8 cellular contexts compared by ENCODE assay signal in genomic region chr10:91409869-91410637, GRCh38. TPM values are rescaled to one million over a fixed set of nuclear protein-coding genes. Genes with fewer than 3 reads are reported as not detected.
DNase-seq lines count a peak whose midpoint lies in the region; ATAC-seq and TF ChIP-seq lines count a peak whose summit lies in the region.

Gene HECTD2 (plus strand): TSS chr10:91410344. CDS start chr10:91410439, 95 bp downstream.

- H3K27ac ChIP-seq in angular gyrus (ENCODE audit: low read depth, low read length) (peak within 1 kb of the TSS; percentile 94), aorta (ENCODE audit: low read depth in 1 of 2, low read length in 2 of 2) (peak within 1 kb of the TSS; percentile 98)

- peak; percentile 89 for DNase-seq in GM10266 (ENCODE audit: extremely low spot score)
- peak; percentile 45 for DNase-seq in GOT3 (lab: John Stamatoyannopoulos, UW)
- DNase-seq in LHCN-M2 (ENCODE audit: low read depth): peak; percentile 75
- peak; percentile 70 for DNase-seq in hepatic stellate cell (ENCODE audit: low spot score)
- DNase-seq in retina: peak; percentile 94
- peak; percentile 89 to 93 for DNase-seq in aorta

- no peaks in the 10 kb centered on the region for H3K27me3 ChIP-seq in aorta (ENCODE audit: control insufficient read depth in 1 of 2, insufficient read depth in 2 of 2, low read length in 1 of 2)

- H3K36me3 ChIP-seq in aorta (ENCODE audit: control insufficient read depth in 1 of 2, insufficient read depth in 2 of 2, low read length in 1 of 2): no peaks in the 10 kb centered on the region

- H3K36me3 Mint-ChIP-seq in T-helper 1 cell treated with Interleukin-12 subunit alpha and Interleukin-12 subunit beta and Interleukin-4 antibody, amounts not matched to agents 30 μg/mL and 1 μg/mL, for 36 hours (ENCODE audit: low read depth): peaks cover 2% of the 10 kb centered on the region

- peaks cover 24% of the 10 kb centered on the region for H3K27me3 Mint-ChIP-seq in T-helper 1 cell treated with Interleukin-12 subunit alpha and Interleukin-12 subunit beta and Interleukin-4 antibody, amounts not matched to agents 30 μg/mL and 1 μg/mL, for 36 hours (ENCODE audit: low read depth)

- ATAC-seq in aorta (ENCODE audit: low FRiP score): peak; percentile 89

- H3K4me3 ChIP-seq in aorta (ENCODE audit: low read length in 2 of 2): peak within 1 kb of the TSS; percentile 83

- no peaks in the 10 kb centered on the region for H3K9me3 ChIP-seq in aorta (ENCODE audit: control insufficient read depth, low read length)

- intact Hi-C loops in aorta (cut with DNase I): no loop called here

- no peaks in the 10 kb centered on the region for H3K9me3 Mint-ChIP-seq in T-helper 1 cell treated with Interleukin-12 subunit alpha and Interleukin-12 subunit beta and Interleukin-4 antibody, amounts not matched to agents 30 μg/mL and 1 μg/mL, for 36 hours

- peaks cover 2 to 5% of the 10 kb centered on the region in 2 donors for H3K4me1 ChIP-seq in aorta (ENCODE audit: control insufficient read depth in 1 of 2, insufficient read depth in 2 of 2, low read length in 2 of 2)

- 0% methylated on average over 80 to 111 of the region's 111 CpGs for WGBS in aorta, 2 donors

- H3K4me1 Mint-ChIP-seq in T-helper 1 cell treated with Interleukin-12 subunit alpha and Interleukin-12 subunit beta and Interleukin-4 antibody, amounts not matched to agents 30 μg/mL and 1 μg/mL, for 36 hours (ENCODE audit: low read depth): peaks cover 11% of the 10 kb centered on the region

- H3K27ac Mint-ChIP-seq in T-helper 1 cell treated with Interleukin-12 subunit alpha and Interleukin-12 subunit beta and Interleukin-4 antibody, amounts not matched to agents 30 μg/mL and 1 μg/mL, for 36 hours: peak within 1 kb of the TSS; percentile 86

- peak within 1 kb of the TSS; percentile 85 for H3K4me3 Mint-ChIP-seq in T-helper 1 cell treated with Interleukin-12 subunit alpha and Interleukin-12 subunit beta and Interleukin-4 antibody, amounts not matched to agents 30 μg/mL and 1 μg/mL, for 36 hours

- peak; percentile 84 for TF ChIP-seq CTCF in GM10266 (IDR thresholded peaks at IDR 0.05; ENCODE audit: control insufficient read depth, insufficient read depth, low read depth, missing control alignments)

RNA-seq across cellular contexts. Expression of gene HECTD2, which starts in this region (rescaled TPM):
- total RNA-seq in LHCN-M2 (2014; rRNA removed): 20.6 and 21.4 TPM in 2 replicates
- 1.8 TPM for polyA plus RNA-seq in LHCN-M2 (2012)
- total RNA-seq in aorta: 10 to 100 TPM; 23.4 to 25.5 TPM
- polyA plus RNA-seq in aorta: 10 to 100 TPM in 1 of 2 donors, 1 to 10 TPM in 1; 6.0 to 16.3 TPM

Comparison
In these comparisons a context has a peak if more than half of its experiments do, and no peak if none do; other contexts are left out.
1. Peak in every context shown above with its lines: DNase-seq, ATAC-seq, H3K4me3 ChIP-seq and H3K27ac ChIP-seq.